ENCODE assay signal across 21 cellular contexts in the genomic region with DNA sequence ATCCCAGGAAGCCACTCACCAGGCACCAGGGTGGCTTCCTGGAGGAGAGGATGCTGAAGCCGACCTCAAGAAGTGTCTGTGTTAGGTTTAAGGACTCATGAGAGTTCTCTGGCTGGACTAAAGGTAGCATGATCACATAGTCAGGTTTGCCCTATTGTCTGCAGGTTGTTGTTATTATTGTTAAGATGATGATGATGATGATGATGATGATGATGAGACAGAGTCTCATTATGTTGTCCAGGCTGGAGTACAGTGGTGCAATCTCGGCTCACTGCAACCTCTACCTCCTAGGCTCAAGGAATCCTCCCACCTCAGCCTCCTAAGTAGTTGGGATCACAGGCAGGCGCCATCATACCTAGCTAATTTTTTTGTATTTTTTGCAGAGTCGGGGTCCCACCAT. TPM values are rescaled to one million over a fixed set of nuclear protein-coding genes. Genes with fewer than 3 reads are reported as not detected.
"Had no signal": no experiment of that assay in that cellular context is flagged by ENCODE, and none has a peak within 500 bp of the region (broad histone marks: within the 10 kb centered on the region; RNA-seq: fewer than 3 reads in every experiment).

No MANE protein-coding gene starts in this region.

RNA-seq across cellular contexts. Expression of a gene that starts 43.3 kb away (rescaled TPM):
- total RNA-seq: activated B cell treated with CpG ODN at 0.5 μM for 24 hours; activated CD4-positive, alpha-beta memory T cell treated with anti-CD3 and anti-CD28 coated beads for 36 hours; activated CD4-positive, alpha-beta T cell treated with anti-CD3 and anti-CD28 coated beads, Interleukin-2, amount 10 ng/mL, durations not matched to agents 24 days and 14 days; activated CD8-positive, alpha-beta memory T cell treated with anti-CD3 and anti-CD28 coated beads for 36 hours; activated CD8-positive, alpha-beta T cell treated with anti-CD3 and anti-CD28 coated beads for 36 hours; activated naive CD4-positive, alpha-beta T cell treated with anti-CD3 and anti-CD28 coated beads for 36 hours; activated naive CD4-positive, alpha-beta T cell treated with anti-CD3 and anti-CD28 coated beads, Interleukin-2, amount 50 U/mL, for 72 hours; activated naive CD8-positive, alpha-beta T cell treated with anti-CD3 and anti-CD28 coated beads for 36 hours; activated T-cell treated with anti-CD3 and anti-CD28 coated beads, Interleukin-2, amount 50 U/mL, for 4 hours; activated T-cell treated with anti-CD3 and anti-CD28 coated beads, Interleukin-2, amount 50 U/mL, for 72 hours; activated T-helper 1 cell treated with anti-CD3 and anti-CD28 coated beads, Interleukin-12 subunit alpha, Interleukin-12 subunit beta, Interleukin-2, Interleukin-4 antibody, amounts not matched to agents 30 ng/mL and 10 ng/mL and 1 ng/mL, durations not matched to agents 14 hours and 24 hours and 36 hours; activated T-helper 17 cell treated with anti-CD3 and anti-CD28 coated beads, Interleukin-2, amount 50 U/mL, for 72 hours; adrenal gland; aorta; astrocyte; bronchial epithelial cell; cardiac muscle cell; T-cell; T-helper 1 cell treated with Interleukin-12 subunit alpha and Interleukin-12 subunit beta and Interleukin-4 antibody, amounts not matched to agents 30 ng/mL and 1 ng/mL, for 36 hours; T-helper 17 cell; T-helper 2 cell treated with Interferon-gamma antibody and Interleukin-4, amounts not matched to agents 100 ng/mL and 5 ng/mL, for 36 hours had no signal
- polyA plus RNA-seq: aorta had no signal

RNA-seq across cellular contexts. Expression of a gene that starts 44.5 kb away (rescaled TPM):
- total RNA-seq: astrocyte, bronchial epithelial cell had no signal
